ENCODE assay signal across 18 cellular contexts in genomic region chr3:58106640-58107039, GRCh38.
DNase-seq lines count a peak whose midpoint lies in the region; ATAC-seq, FAIRE-seq and TF ChIP-seq lines count a peak whose summit lies in the region.
"Had no signal": no experiment of that assay in that cellular context is flagged by ENCODE, and none has a peak within 500 bp of the region (broad histone marks: within the 10 kb centered on the region; RNA-seq: fewer than 3 reads in every experiment).

No MANE protein-coding gene starts in this region.

- intact Hi-C loops in K562 (cut with micrococcal nuclease) (no loop called here), right lobe of liver (cut with DNase I) (loop anchor here in 1 of 2 donors (10.0 kb wide), 1 partner anchor 52 kb away; no protein-coding TSS in a partner anchor)

- H3K27me3 ChIP-seq in K562 (ENCODE audit: control insufficient read depth in 2 of 2, insufficient read depth in 2 of 2, low read length in 2 of 2) (no peaks in the 10 kb centered on the region), right lobe of liver (no peaks in the 10 kb centered on the region)

- no peak overlapping the region for H2AFZ ChIP-seq in K562 (ENCODE audit: low read depth, low read length)
- H2AFZ ChIP-seq: GM23338 had no signal

- TF ChIP-seq EP300 in K562 (IDR thresholded peaks at IDR 0.05; ENCODE audit: low read length), result no peak

- no peak for DNase-seq in K562 (ENCODE audit: extremely low read depth in 1 of 4, low spot score in 3 of 4)
- DNase-seq in right lobe of liver, result no peak
- DNase-seq in NCI-H1417 treated with DMSO at 0.1 percent for 48 hours (lab: John Stamatoyannopoulos, UW), result no peak
- DNase-seq in pons (ENCODE audit: low spot score), result no peak
- DNase-seq in activated T-cell treated with anti-CD3 and anti-CD28 coated beads for 4 hours, result no peak
- DNase-seq: C1 segment of cervical spinal cord; Calu3; CD4-positive, alpha-beta memory T cell; COR-L47; DMS53; DMS79 treated with DMSO at 0.1 percent for 48 hours; GF-D8; H9 had no signal

- TF ChIP-seq POLR2A in K562 (conservative IDR thresholded peaks at IDR 0.05), result no peak
- no peak for TF ChIP-seq POLR2A in right lobe of liver (IDR thresholded peaks at IDR 0.05)

- H3K4me2 ChIP-seq in K562 (ENCODE audit: insufficient read depth, low read length), result no peak overlapping the region
- H3K4me2 ChIP-seq: GM23338 had no signal

- no peak for TF ChIP-seq RAD21 in K562 (CRISPR knock-in tag; conservative IDR thresholded peaks at IDR 0.05 in 1 of 2, IDR thresholded peaks at IDR 0.05 in 1 of 2)

- ATAC-seq in K562, result no peak
- ATAC-seq in right lobe of liver, result no peak
- ATAC-seq: GM23338, HCT116 had no signal

- H3K9me3 ChIP-seq in K562 (replicated peaks; ENCODE audit: control insufficient read depth, insufficient read depth, low read depth, low read length) (no peaks in the 10 kb centered on the region), right lobe of liver (no peaks in the 10 kb centered on the region)

- TF ChIP-seq CTCF in VCaP (conservative IDR thresholded peaks at IDR 0.05), result no peak
- no peak for TF ChIP-seq CTCF in K562 (IDR thresholded peaks at IDR 0.05 in 2 of 3, conservative IDR thresholded peaks at IDR 0.05 in 1 of 3; ENCODE audit: insufficient read depth in 2 of 3, low read depth in 1 of 3, low read length in 3 of 3)
- no peak for TF ChIP-seq CTCF in right lobe of liver (IDR thresholded peaks at IDR 0.05)

- H3K36me3 ChIP-seq in K562 (ENCODE audit: control insufficient read depth, insufficient read depth, low read length) (peaks cover 61% of the 10 kb centered on the region; the same call in 2 of the 3 replicates), right lobe of liver (peaks cover 0 to 43% (median 20%) of the 10 kb centered on the region in 4 donors)

- H3K27ac ChIP-seq in VCaP (0 out of 2 replicates have a peak overlapping the region, but pooled peaks have one; percentile 92), K562 (ENCODE audit: extremely low read depth, low read depth, low read length) (no peak overlapping the region), right lobe of liver (peak overlapping the region in 2 of 3 donors; percentile 73 to 76)

- in situ Hi-C loops in K562 (cut with MboI), result no loop called here

- CTCF ChIA-PET in K562 (lab: Yijun Ruan, JAX; ENCODE audit: low intra/inter-chr PET ratio), result no interaction called here

- H3K4me1 ChIP-seq in K562 (replicated peaks in 1 of 2; ENCODE audit: control insufficient read depth in 2 of 2, insufficient read depth in 2 of 2, low read length in 2 of 2) (peaks cover 0 to 4% of the 10 kb centered on the region in 2 experiments; a peak in 3 of 5 replicates), right lobe of liver (peaks cover 0 to 51% (median 22%) of the 10 kb centered on the region in 4 donors)

- FAIRE-seq in K562 (lab: Jason Lieb, UNC), result peak; percentile 19
- FAIRE-seq: GM12891, GM18507 had no signal

- no TSS peak for BruUV-seq in K562 (replicated peaks; lab: Mats Ljungman, UMichigan)

- H3K9ac ChIP-seq in K562 (ENCODE audit: insufficient read depth in 1 of 2, low read depth in 2 of 2, low read length in 2 of 2), result no peak overlapping the region

- no peaks in the 10 kb centered on the region for H3K79me2 ChIP-seq in K562 (ENCODE audit: control insufficient read depth, insufficient read depth, low read length)

- no peaks in the 10 kb centered on the region for H3K9me1 ChIP-seq in K562 (ENCODE audit: control insufficient read depth, insufficient read depth, low read length)

- WGBS in K562 (ENCODE audit: insufficient coverage, low coverage, missing lambda C conversion rate), result 93% methylated on average over 8 of the region's 8 CpGs
- 91% methylated on average over 4 of the region's 8 CpGs for WGBS in right lobe of liver (ENCODE audit: insufficient coverage, low coverage, low lambda C conversion rate, missing lambda C conversion rate)

- no peak overlapping the region for H3K4me3 ChIP-seq in K562
- no peak overlapping the region for H3K4me3 ChIP-seq in right lobe of liver
- H3K4me3 ChIP-seq: GM23338 had no signal

- POLR2A ChIA-PET in K562 (lab: Yijun Ruan, JAX), result no interaction called here

- H4K20me1 ChIP-seq in K562 (replicated peaks; ENCODE audit: control insufficient read depth, insufficient read depth, low read length), result no peaks in the 10 kb centered on the region

TF ChIP-seq in K562, 482 proteins besides CTCF, POLR2A, EP300 and RAD21:
- TF ChIP-seq MYNN (IDR thresholded peaks at IDR 0.05) (no peak), MYNN (CRISPR knock-in tag; IDR thresholded peaks at IDR 0.05) (no peak), TFE3 (CRISPR knock-in tag; IDR thresholded peaks at IDR 0.05) (no peak), MLLT1 (IDR thresholded peaks at IDR 0.05) (no peak), ESRRA (IDR thresholded peaks at IDR 0.05; ENCODE audit: borderline replicate concordance, low read depth) (no peak), MEIS2 (IDR thresholded peaks at IDR 0.05; ENCODE audit: partially characterized antibody) (no peak), CBX1 (IDR thresholded peaks at IDR 0.05; ENCODE audit: low read depth) (no peak), ZNF77 (CRISPR knock-in tag; IDR thresholded peaks at IDR 0.05) (no peak), ETS1 (conservative IDR thresholded peaks at IDR 0.05; ENCODE audit: control insufficient read depth, low read depth, low read length) (no peak)
